Comparison of ENCODE assay signal across 2 cellular contexts in genomic region chr3:45746974-45747622, GRCh38.
TF ChIP-seq lines count a peak whose summit lies in the region.

No MANE protein-coding gene starts in this region.

TF ChIP-seq in GM23338, 12 proteins besides CTCF, POLR2A, EP300 and RAD21 (continued from another document):
- TF ChIP-seq ZNF331 (CRISPR knock-in tag; IDR thresholded peaks at IDR 0.05; ENCODE audit: low read depth) (no peak), STAT1 (IDR thresholded peaks at IDR 0.05; ENCODE audit: unreplicated experiment) (no peak)

TF ChIP-seq in IMR-90, 13 proteins besides CTCF, POLR2A, EP300 and RAD21 (continued from another document):
- TF ChIP-seq USF2 (IDR thresholded peaks at IDR 0.05; ENCODE audit: low read depth, low read length) (no peak), MAFK (IDR thresholded peaks at IDR 0.05; ENCODE audit: low read depth, low read length) (no peak), BHLHE40 (IDR thresholded peaks at IDR 0.05; ENCODE audit: low read depth, low read length) (no peak), CEBPB (IDR thresholded peaks at IDR 0.05; ENCODE audit: low read depth, low read length) (no peak), ELK1 (IDR thresholded peaks at IDR 0.05; ENCODE audit: borderline replicate concordance, low read depth, low read length) (no peak), NFE2L2 (IDR thresholded peaks at IDR 0.05; ENCODE audit: low read depth, low read length) (no peak), FOS (IDR thresholded peaks at IDR 0.05; ENCODE audit: low read depth, low read length) (no peak), MXI1 (IDR thresholded peaks at IDR 0.05; ENCODE audit: borderline replicate concordance, low read depth, low read length) (no peak), SMC3 (IDR thresholded peaks at IDR 0.05; ENCODE audit: low read depth, low read length) (no peak), MAZ (IDR thresholded peaks at IDR 0.05; ENCODE audit: borderline replicate concordance, low read depth, low read length) (no peak), RCOR1 (IDR thresholded peaks at IDR 0.05; ENCODE audit: insufficient replicate concordance, low read length) (no peak)
TF ChIP-seq in IMR-90: peak in this region for 0.
